11 cellular contexts compared by ENCODE assay signal in the genomic region with DNA sequence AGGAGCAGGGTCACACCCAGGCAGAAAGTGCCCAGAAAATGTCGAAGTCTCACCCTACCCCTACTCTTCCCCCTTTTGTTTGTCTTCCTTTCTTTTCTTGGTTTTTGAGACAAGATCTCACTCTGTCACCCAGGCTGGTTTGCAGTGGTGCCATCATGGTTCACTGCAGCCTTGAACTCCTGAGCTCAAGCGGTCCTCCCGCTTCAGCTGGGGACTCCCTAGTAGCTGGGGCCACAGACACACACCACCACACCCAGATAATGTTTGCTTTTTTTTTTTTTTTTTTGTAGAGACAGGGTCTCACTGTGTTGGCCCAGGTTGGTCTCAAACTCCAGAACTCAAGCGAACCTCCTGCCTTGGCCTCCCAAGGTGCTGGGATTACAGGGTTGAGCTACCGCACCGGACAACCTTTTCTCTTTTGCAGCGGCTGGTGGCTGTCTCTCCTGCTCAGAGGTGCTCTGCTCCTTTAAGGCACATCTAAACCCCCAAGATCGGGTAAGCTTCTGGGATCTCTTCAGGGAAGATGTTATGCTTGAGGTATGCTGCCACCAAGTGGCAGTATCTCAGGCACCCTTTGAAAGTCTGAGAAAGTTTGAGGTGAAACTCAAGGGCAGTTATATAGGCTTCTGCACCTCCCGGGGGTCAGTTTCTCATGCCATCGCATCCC. TPM values are rescaled to one million over a fixed set of nuclear protein-coding genes. Genes with fewer than 3 reads are reported as not detected.
DNase-seq lines count a peak whose midpoint lies in the region; ATAC-seq lines count a peak whose summit lies in the region.
"Had no signal": no experiment of that assay in that cellular context is flagged by ENCODE, and none has a peak within 500 bp of the region (broad histone marks: within the 10 kb centered on the region; RNA-seq: fewer than 3 reads in every experiment).

No MANE protein-coding gene starts in this region.

- ATAC-seq in effector memory CD8-positive, alpha-beta T cell (replicated peaks) = no peak
- ATAC-seq in GM21576 (IDR thresholded peaks at IDR 0.05; ENCODE audit: unreplicated experiment) = no peak
- ATAC-seq in HG02981 (IDR thresholded peaks at IDR 0.05; ENCODE audit: unreplicated experiment) = no peak

- H3K9me3 Mint-ChIP-seq in effector memory CD8-positive, alpha-beta T cell = no peaks in the 10 kb centered on the region
- H3K9me3 Mint-ChIP-seq: activated T-helper 1 cell treated with anti-CD3 and anti-CD28 coated beads, Interleukin-12 subunit alpha, Interleukin-12 subunit beta, Interleukin-2, Interleukin-4 antibody, amounts not matched to agents 30 ng/mL and 10 ng/mL and 1 ng/mL, durations not matched to agents 14 hours and 24 hours and 36 hours had no signal

- peak; percentile 41 for DNase-seq in AG20443 (ENCODE audit: low spot score)
- DNase-seq in H7 = peak; percentile 68
- DNase-seq in RKO (ENCODE audit: low spot score) = peak; percentile 51
- peak; percentile 31 for DNase-seq in foreskin melanocyte
- DNase-seq in effector memory CD8-positive, alpha-beta T cell = no peak
- no peak for DNase-seq in stimulated activated CD4-positive, alpha-beta T cell treated with anti-CD3 and anti-CD28 coated beads, Interleukin-2, amount 100 ng/mL, for 24 hours
- DNase-seq: T-helper 1 cell had no signal

- H3K4me1 Mint-ChIP-seq in effector memory CD8-positive, alpha-beta T cell (ENCODE audit: low read depth in 2 of 2) = no peaks in the 10 kb centered on the region

- H3K4me3 Mint-ChIP-seq in effector memory CD8-positive, alpha-beta T cell = no peak overlapping the region
- H3K4me3 Mint-ChIP-seq: activated T-helper 1 cell treated with anti-CD3 and anti-CD28 coated beads, Interleukin-12 subunit alpha, Interleukin-12 subunit beta, Interleukin-2, Interleukin-4 antibody, amounts not matched to agents 30 ng/mL and 10 ng/mL and 1 ng/mL, durations not matched to agents 14 hours and 24 hours and 36 hours had no signal

- H3K27me3 Mint-ChIP-seq in effector memory CD8-positive, alpha-beta T cell = peaks cover 0 to 30% of the 10 kb centered on the region in 2 donors

- H3K4me3 ChIP-seq in H7 (ENCODE audit: insufficient read depth, low read depth, low read length) = no peak overlapping the region

- H3K27me3 ChIP-seq in H7 (ENCODE audit: control insufficient read depth, insufficient read depth, low read length) = peaks cover 1% of the 10 kb centered on the region; the same call in 1 of the 2 replicates

- H3K36me3 Mint-ChIP-seq in effector memory CD8-positive, alpha-beta T cell (ENCODE audit: insufficient read depth) = no peaks in the 10 kb centered on the region

- no peak overlapping the region for H3K27ac Mint-ChIP-seq in effector memory CD8-positive, alpha-beta T cell

- no peaks in the 10 kb centered on the region for H3K36me3 ChIP-seq in H7 (replicated peaks; ENCODE audit: control insufficient read depth, insufficient read depth, low read length)

RNA-seq across cellular contexts. Expression of gene EBI3, which starts 22.4 kb away (rescaled TPM):
- 0.10 and 0.67 TPM in 2 replicates for total RNA-seq in H7 (2014; rRNA removed; shearing (Covaris generic))

RNA-seq across cellular contexts. Expression of gene ANKRD24, which starts 24.5 kb away (rescaled TPM):
- total RNA-seq in H7 (2014; rRNA removed; shearing (Covaris generic)) = 1.0 and 1.2 TPM in 2 replicates

RNA-seq across cellular contexts. Expression of gene SIRT6, which starts 24.6 kb away (rescaled TPM):
- 23.3 and 25.1 TPM in 2 replicates for total RNA-seq in H7 (2014; rRNA removed; shearing (Covaris generic))

RNA-seq across cellular contexts. Expression of gene YJU2, which starts 39.9 kb away (rescaled TPM):
- 31.0 and 32.7 TPM in 2 replicates for total RNA-seq in H7 (2014; rRNA removed; shearing (Covaris generic))

RNA-seq across cellular contexts. Expression of gene CREB3L3, which starts 53.5 kb away (rescaled TPM):
- not detected in 2 replicates for total RNA-seq in H7 (2014; rRNA removed; shearing (Covaris generic))
- total RNA-seq: urinary bladder had no signal

Comparison
In these comparisons a context has a peak if more than half of its experiments do, and no peak if none do; other contexts are left out.
1. DNase-seq: peak in AG20443 (single experiment), H7 (single experiment), RKO (single experiment) and foreskin melanocyte (single experiment); none in effector memory CD8-positive, alpha-beta T cell (0 of 3) and stimulated activated CD4-positive, alpha-beta T cell treated with anti-CD3 and anti-CD28 coated beads, Interleukin-2, amount 100 ng/mL, for 24 hours (0 of 2).